Comparison of ENCODE assay signal across 22 cellular contexts in the genomic region with DNA sequence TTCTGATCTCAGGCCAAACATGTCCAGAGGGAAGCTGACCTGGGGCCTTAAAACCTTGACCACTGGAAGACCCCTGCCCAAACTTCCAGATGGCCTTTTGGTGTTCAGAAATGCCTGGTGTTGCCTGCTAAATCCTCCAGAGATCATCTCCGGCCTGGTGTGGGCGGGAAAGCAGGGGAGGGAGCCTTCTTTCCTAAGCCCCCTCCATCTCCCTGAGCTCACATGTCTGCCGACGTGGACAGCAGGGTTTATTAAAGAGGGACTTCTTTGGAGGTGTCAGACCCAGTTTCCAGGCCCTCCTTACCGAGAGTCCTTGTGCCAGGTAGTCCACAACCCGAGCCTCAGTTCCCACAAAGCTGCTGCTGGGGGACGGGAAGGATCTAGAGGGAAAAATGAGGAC. TPM values are rescaled to one million over a fixed set of nuclear protein-coding genes. Genes with fewer than 3 reads are reported as not detected.
DNase-seq lines count a peak whose midpoint lies in the region; ATAC-seq and TF ChIP-seq lines count a peak whose summit lies in the region.
"Had no signal": no experiment of that assay in that cellular context is flagged by ENCODE, and none has a peak within 500 bp of the region (broad histone marks: within the 10 kb centered on the region; RNA-seq: fewer than 3 reads in every experiment).

No MANE protein-coding gene starts in this region.

- H3K36me3 ChIP-seq in RWPE2 (ENCODE audit: low read depth) (no peaks in the 10 kb centered on the region), aorta (ENCODE audit: control insufficient read depth in 1 of 2, insufficient read depth in 2 of 2, low read length in 1 of 2) (no peaks in the 10 kb centered on the region)
- H3K36me3 ChIP-seq: MG63 had no signal

- H3K27ac ChIP-seq in RWPE2 (ENCODE audit: poor library complexity, severe bottlenecking) (no peak overlapping the region), aorta (ENCODE audit: low read depth in 1 of 2, low read length in 2 of 2) (no peak overlapping the region), foreskin keratinocyte (no peak overlapping the region)
- H3K27ac ChIP-seq: C4-2B, SK-N-MC had no signal

- no peaks in the 10 kb centered on the region for H3K9me3 ChIP-seq in RWPE2 (ENCODE audit: severe bottlenecking)
- no peaks in the 10 kb centered on the region for H3K9me3 ChIP-seq in aorta (ENCODE audit: control insufficient read depth, low read length)
- H3K9me3 ChIP-seq: MG63 had no signal

- H3K4me1 ChIP-seq in RWPE2 (ENCODE audit: insufficient read depth, poor library complexity, severe bottlenecking) = peaks cover 14% of the 10 kb centered on the region
- H3K4me1 ChIP-seq in aorta (ENCODE audit: control insufficient read depth in 1 of 2, insufficient read depth in 2 of 2, low read length in 2 of 2) = no peaks in the 10 kb centered on the region
- H3K4me1 ChIP-seq in foreskin keratinocyte = peaks cover 27% of the 10 kb centered on the region

- WGBS in aorta, 2 donors = 86 to 87% methylated on average over 7 of the region's 7 CpGs

- H3K9me3 Mint-ChIP-seq in glutamatergic neuron (ENCODE audit: unreplicated experiment) = peaks cover 2% of the 10 kb centered on the region

- ATAC-seq in left ventricle myocardium superior (no peak), RWPE2 (ENCODE audit: low read depth) (no peak), aorta (ENCODE audit: low FRiP score) (no peak), foreskin keratinocyte (no peak)

- H3K27me3 Mint-ChIP-seq in glutamatergic neuron (ENCODE audit: unreplicated experiment) = no peaks in the 10 kb centered on the region

- H3K27me3 ChIP-seq in RWPE2 (ENCODE audit: insufficient read depth, poor library complexity, severe bottlenecking) = no peaks in the 10 kb centered on the region
- H3K27me3 ChIP-seq in aorta (ENCODE audit: control insufficient read depth in 1 of 2, insufficient read depth in 2 of 2, low read length in 1 of 2) = no peaks in the 10 kb centered on the region
- no peaks in the 10 kb centered on the region for H3K27me3 ChIP-seq in foreskin keratinocyte
- H3K27me3 ChIP-seq: MG63 had no signal

- intact Hi-C loops in cardiac septum (cut with DNase I) = no loop called here
- intact Hi-C loops in left ventricle myocardium superior (cut with micrococcal nuclease) = no loop called here
- intact Hi-C loops in aorta (cut with DNase I) = no loop called here

- H3K4me3 Mint-ChIP-seq in glutamatergic neuron (ENCODE audit: unreplicated experiment) = no peak overlapping the region

- no peaks in the 10 kb centered on the region for H3K4me1 Mint-ChIP-seq in glutamatergic neuron (ENCODE audit: low read depth, unreplicated experiment)

- H3K36me3 Mint-ChIP-seq in glutamatergic neuron (ENCODE audit: unreplicated experiment) = no peaks in the 10 kb centered on the region

- TF ChIP-seq CTCF in RWPE2 (IDR thresholded peaks at IDR 0.05; ENCODE audit: poor library complexity, severe bottlenecking) = no peak
- no peak for TF ChIP-seq CTCF in glutamatergic neuron (IDR thresholded peaks at IDR 0.05; ENCODE audit: partially characterized antibody, unreplicated experiment)
- no peak for TF ChIP-seq CTCF in foreskin keratinocyte (conservative IDR thresholded peaks at IDR 0.05)

- peak; percentile 65 for DNase-seq in cardiac septum (ENCODE audit: low spot score)
- DNase-seq in left ventricle myocardium superior = no peak
- DNase-seq in RWPE2 (ENCODE audit: low spot score) = peak; percentile 24
- DNase-seq in glutamatergic neuron = peak; percentile 6
- peak; percentile 21 to 36 for DNase-seq in aorta
- DNase-seq in activated CD4-positive, CD25-positive, alpha-beta regulatory T cell treated with anti-CD3 and anti-CD28 coated beads, Interleukin-2, amount 50 U/mL, for 72 hours = no peak
- no peak for DNase-seq in foreskin keratinocyte
- DNase-seq: 8988T, DMS53, EL, GF-D8, Kasumi-1, MG63, NCI-H1417, NCI-H1694 treated with DMSO at 0.1 percent for 48 hours, NCI-H2081 treated with DMSO at 0.1 percent for 48 hours, NCI-H2171 treated with DMSO at 0.1 percent for 48 hours, NCI-H524 treated with DMSO at 0.1 percent for 48 hours, OCI-M1, Right ventricle myocardium superior had no signal

- H3K27ac Mint-ChIP-seq in glutamatergic neuron (ENCODE audit: unreplicated experiment) = no peak overlapping the region

- H3K4me3 ChIP-seq in RWPE2 (ENCODE audit: severe bottlenecking) (no peak overlapping the region), aorta (ENCODE audit: low read length in 2 of 2) (no peak overlapping the region)
- H3K4me3 ChIP-seq: MG63, SK-N-MC had no signal

RNA-seq across cellular contexts. Expression of gene SLC6A1, which starts 55.9 kb away (rescaled TPM):
- 2.1 TPM for total RNA-seq in cardiac septum
- total RNA-seq in left ventricle myocardium superior = 0.62 TPM
- total RNA-seq in glutamatergic neuron (ENCODE audit: unreplicated experiment) = 0.15 TPM
- 1 to 10 TPM; 1.4 to 2.3 TPM for total RNA-seq in aorta
- polyA plus RNA-seq in aorta = 1 to 10 TPM in 1 of 2 donors, under 1 TPM in 1; 0.50 to 4.9 TPM
- not detected in 2 replicates for total RNA-seq in foreskin keratinocyte
- not detected in 2 replicates for polyA plus RNA-seq in foreskin keratinocyte

Comparison
In these comparisons a context has a peak if more than half of its experiments do, and no peak if none do; other contexts are left out.
1. DNase-seq: peak in cardiac septum (single experiment), RWPE2 (single experiment), glutamatergic neuron (single experiment) and aorta (2 of 2); none in left ventricle myocardium superior (single experiment), activated CD4-positive, CD25-positive, alpha-beta regulatory T cell treated with anti-CD3 and anti-CD28 coated beads, Interleukin-2, amount 50 U/mL, for 72 hours (single experiment) and foreskin keratinocyte (0 of 2).